Comparison of ENCODE assay signal across 8 cellular contexts in the genomic region with DNA sequence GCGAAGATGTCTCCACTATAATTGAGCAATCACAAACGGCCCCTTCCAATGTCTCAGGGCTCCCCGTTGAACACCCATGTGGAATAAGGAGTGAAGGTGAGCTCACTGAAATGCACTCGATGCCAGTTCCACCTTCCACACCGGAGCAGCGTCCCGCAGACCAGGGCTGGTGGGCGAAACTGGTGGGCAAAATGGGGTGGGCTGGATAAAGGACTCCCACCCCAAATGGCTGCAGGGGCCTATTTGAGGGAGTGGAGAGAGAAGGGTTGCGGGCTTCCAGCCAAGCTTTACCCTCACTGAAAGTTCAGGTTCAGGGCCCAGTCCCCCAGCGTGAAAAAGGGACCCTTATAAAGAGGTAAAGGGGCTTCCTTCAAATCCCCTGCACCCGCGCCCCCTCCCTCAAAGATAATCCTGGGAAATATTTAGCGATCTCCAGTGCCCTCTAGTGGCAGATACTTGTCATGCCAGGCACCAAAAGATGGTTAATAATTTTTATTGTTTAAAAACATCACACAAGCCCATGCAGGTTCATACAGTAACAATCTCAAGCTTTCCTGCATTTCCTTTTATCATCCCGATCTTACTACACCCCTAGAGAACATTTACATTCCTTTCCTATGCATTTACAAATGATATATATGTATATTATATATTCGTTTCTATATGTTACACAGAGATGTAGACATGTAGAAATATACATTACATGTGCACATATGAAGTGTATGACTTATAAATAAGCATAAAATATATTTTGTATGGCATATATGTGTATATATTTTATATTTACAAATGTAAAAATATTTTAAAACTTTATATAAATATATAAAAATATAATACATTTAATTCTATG. TPM values are rescaled to one million over a fixed set of nuclear protein-coding genes. Genes with fewer than 3 reads are reported as not detected.
A peak's percentile ranks its signal among the peaks of the same experiment; 100 is the strongest.
DNase-seq lines count a peak whose midpoint lies in the region; ATAC-seq and TF ChIP-seq lines count a peak whose summit lies in the region.

No MANE protein-coding gene starts in this region.

- H2AFZ ChIP-seq in MM.1S (ENCODE audit: low read length), result no peak overlapping the region

- H3K27ac ChIP-seq in MM.1S (ENCODE audit: low read length) (no peak overlapping the region), brain microvascular endothelial cell (no peak overlapping the region)

- peak; percentile 10 for DNase-seq in activated naive CD4-positive, alpha-beta T cell treated with Interleukin-2 at 50 U/mL for 16 hours
- DNase-seq in activated naive CD4-positive, alpha-beta T cell treated with anti-CD3 and anti-CD28 coated beads, Interleukin-2, amount 50 U/mL, for 72 hours (ENCODE audit: low spot score in 2 of 2), result no peak
- peak; percentile 27 for DNase-seq in MM.1S
- no peak for DNase-seq in brain microvascular endothelial cell
- DNase-seq in lung microvascular endothelial cell (ENCODE audit: low read depth in 2 of 2), result peak; percentile 11 to 25
- DNase-seq in left colon, result no peak

- in situ Hi-C loops in brain microvascular endothelial cell (cut with HindIII; ENCODE audit: low pct_ligation_motif_present, low sequenced_read_pairs), result no loop called here

- no peaks in the 10 kb centered on the region for H3F3A ChIP-seq in MM.1S (ENCODE audit: insufficient read depth, low read length)

- no peaks in the 10 kb centered on the region for H3K4me1 ChIP-seq in MM.1S (ENCODE audit: low read length)

- H4K20me1 ChIP-seq in MM.1S (ENCODE audit: insufficient read depth, low read length), result no peaks in the 10 kb centered on the region

- H3K36me3 ChIP-seq in MM.1S (replicated peaks; ENCODE audit: insufficient read depth, low read length), result no peaks in the 10 kb centered on the region
- H3K36me3 ChIP-seq in brain microvascular endothelial cell (replicated peaks), result no peaks in the 10 kb centered on the region

- H3K9me3 ChIP-seq in MM.1S (replicated peaks; ENCODE audit: insufficient read depth, low read length), result no peaks in the 10 kb centered on the region

- intact Hi-C loops in left colon (cut with DNase I, micrococcal nuclease), result no loop called here

- no peak for ATAC-seq in activated naive CD4-positive, alpha-beta T cell treated with anti-CD3 and anti-CD28 coated beads, Interleukin-2, amount 50 U/mL, for 72 hours
- ATAC-seq in esophagus mucosa (no peak), left colon (no peak), GM18520 (IDR thresholded peaks at IDR 0.05; ENCODE audit: unreplicated experiment) (no peak)

- H3K36me3 Mint-ChIP-seq in activated naive CD4-positive, alpha-beta T cell treated with anti-CD3 and anti-CD28 coated beads, Interleukin-2, amount 50 U/mL, for 72 hours, result no peaks in the 10 kb centered on the region

- H3K27me3 ChIP-seq in MM.1S (replicated peaks; ENCODE audit: insufficient read depth, low read length) (no peaks in the 10 kb centered on the region), brain microvascular endothelial cell (replicated peaks) (no peaks in the 10 kb centered on the region)

- H3K9me2 ChIP-seq in MM.1S (replicated peaks; ENCODE audit: insufficient read depth, low read length), result no peaks in the 10 kb centered on the region

- H3K4me2 ChIP-seq in MM.1S (ENCODE audit: low read depth, low read length), result no peak overlapping the region

- H3K9ac ChIP-seq in MM.1S (ENCODE audit: low read length), result no peak overlapping the region

- H3K79me2 ChIP-seq in MM.1S (ENCODE audit: low read length), result no peaks in the 10 kb centered on the region

- TF ChIP-seq CTCF in MM.1S (IDR thresholded peaks at IDR 0.05; ENCODE audit: low read length) (peak; percentile 84), brain microvascular endothelial cell (IDR thresholded peaks at IDR 0.05; ENCODE audit: low read depth, low read length, missing control alignments) (peak; percentile 82)

- H3K4me3 ChIP-seq in MM.1S (ENCODE audit: low read length) (no peak overlapping the region), brain microvascular endothelial cell (ENCODE audit: low read depth, low read length) (no peak overlapping the region)

- no peaks in the 10 kb centered on the region for H3K9me3 Mint-ChIP-seq in activated naive CD4-positive, alpha-beta T cell treated with anti-CD3 and anti-CD28 coated beads, Interleukin-2, amount 50 U/mL, for 72 hours

- no peak overlapping the region for H3K27ac Mint-ChIP-seq in activated naive CD4-positive, alpha-beta T cell treated with anti-CD3 and anti-CD28 coated beads, Interleukin-2, amount 50 U/mL, for 72 hours

RNA-seq across cellular contexts. Expression of gene NKX2-2, which starts 58.2 kb away (rescaled TPM):
- not detected for total RNA-seq in activated naive CD4-positive, alpha-beta T cell treated with anti-CD3 and anti-CD28 coated beads, Interleukin-2, amount 50 U/mL, for 72 hours
- total RNA-seq in lung microvascular endothelial cell (not detected in 2 replicates), esophagus mucosa (not detected), left colon (1 to 10 TPM; 1.4 TPM)

Comparison
In these comparisons a context has a peak if more than half of its experiments do, and no peak if none do; other contexts are left out.
1. DNase-seq: peak in activated naive CD4-positive, alpha-beta T cell treated with Interleukin-2 at 50 U/mL for 16 hours (single experiment), MM.1S (single experiment) and lung microvascular endothelial cell (2 of 2); none in activated naive CD4-positive, alpha-beta T cell treated with anti-CD3 and anti-CD28 coated beads, Interleukin-2, amount 50 U/mL, for 72 hours (0 of 2), brain microvascular endothelial cell (single experiment) and left colon (0 of 2).